14 cellular contexts compared by ENCODE assay signal in genomic region chr14:71597289-71597920, GRCh38.
DNase-seq lines count a peak whose midpoint lies in the region; ATAC-seq and TF ChIP-seq lines count a peak whose summit lies in the region.
"Had no signal": no experiment of that assay in that cellular context is flagged by ENCODE, and none has a peak within 500 bp of the region (broad histone marks: within the 10 kb centered on the region; RNA-seq: fewer than 3 reads in every experiment).

No MANE protein-coding gene starts in this region.

- H3K4me3 Mint-ChIP-seq in activated CD4-positive, alpha-beta memory T cell treated with anti-CD3 and anti-CD28 coated beads, Interleukin-2, amount 10 ng/mL, durations not matched to agents 7 days and 5 days: no peak overlapping the region
- H3K4me3 Mint-ChIP-seq in activated CD4-positive, alpha-beta memory T cell treated with anti-CD3 and anti-CD28 coated beads for 36 hours: no peak overlapping the region
- H3K4me3 Mint-ChIP-seq in natural killer cell: no peak overlapping the region

- peak overlapping the region; percentile 46 for H3K27ac Mint-ChIP-seq in activated CD4-positive, alpha-beta memory T cell treated with anti-CD3 and anti-CD28 coated beads, Interleukin-2, amount 10 ng/mL, durations not matched to agents 7 days and 5 days
- H3K27ac Mint-ChIP-seq in activated CD4-positive, alpha-beta memory T cell treated with anti-CD3 and anti-CD28 coated beads for 36 hours: no peak overlapping the region
- peak overlapping the region; percentile 59 to 70 for H3K27ac Mint-ChIP-seq in natural killer cell

- ATAC-seq in GM21825 (IDR thresholded peaks at IDR 0.05; ENCODE audit: unreplicated experiment) (peak; percentile 15), natural killer cell (peak in 2 of 3 donors; percentile 24 to 26)
- ATAC-seq: heart left ventricle had no signal

- intact Hi-C loops in activated CD4-positive, alpha-beta memory T cell treated with anti-CD3 and anti-CD28 coated beads for 36 hours (cut with micrococcal nuclease): no loop called here
- intact Hi-C loops in natural killer cell (cut with micrococcal nuclease): no loop called here

- POLR2A ChIA-PET in activated CD4-positive, alpha-beta memory T cell treated with anti-CD3 and anti-CD28 coated beads, Interleukin-2, amount 10 ng/mL, durations not matched to agents 7 days and 5 days (lab: Charles Lee): no interaction called here
- POLR2A ChIA-PET in activated CD4-positive, alpha-beta memory T cell treated with anti-CD3 and anti-CD28 coated beads for 36 hours (lab: Charles Lee): no interaction called here

- H3K36me3 ChIP-seq in KOPT-K1 (ENCODE audit: insufficient read depth, low read length): 0 out of 2 replicates have a peak, but pooled peaks cover 3% of the 10 kb centered on the region
- H3K36me3 ChIP-seq: heart left ventricle had no signal

- no peak for DNase-seq in activated CD4-positive, alpha-beta memory T cell treated with anti-CD3 and anti-CD28 coated beads, Interleukin-2, amount 10 ng/mL, durations not matched to agents 7 days and 5 days
- no peak for DNase-seq in activated CD4-positive, alpha-beta memory T cell treated with anti-CD3 and anti-CD28 coated beads for 36 hours
- no peak for DNase-seq in natural killer cell
- no peak for DNase-seq in NCI-H2196 (lab: John Stamatoyannopoulos, UW; ENCODE audit: unreplicated experiment)
- DNase-seq in 8988T: no peak
- no peak for DNase-seq in NCI-H774 (lab: John Stamatoyannopoulos, UW)
- DNase-seq: activated CD8-positive, alpha-beta memory T cell treated with anti-CD3 and anti-CD28 coated beads for 24 hours; heart left ventricle; NCI-H1930; NK-92 treated with Interleukin-12 subunit alpha and Interleukin-12 subunit beta, amount 100 ng/mL, for 24 hours; stimulated activated CD4-positive, alpha-beta T cell treated with anti-CD3 and anti-CD28 coated beads, Interleukin-4, amount 100 ng/mL, for 24 hours; SW 1271 had no signal

- no peak for TF ChIP-seq CTCF in natural killer cell (IDR thresholded peaks at IDR 0.05)

- H3K36me3 Mint-ChIP-seq in activated CD4-positive, alpha-beta memory T cell treated with anti-CD3 and anti-CD28 coated beads, Interleukin-2, amount 10 ng/mL, durations not matched to agents 7 days and 5 days (ENCODE audit: low read depth): peaks cover 45% of the 10 kb centered on the region
- peaks cover 26% of the 10 kb centered on the region for H3K36me3 Mint-ChIP-seq in activated CD4-positive, alpha-beta memory T cell treated with anti-CD3 and anti-CD28 coated beads for 36 hours
- peaks cover 20% of the 10 kb centered on the region for H3K36me3 Mint-ChIP-seq in natural killer cell

- CTCF ChIA-PET in activated CD4-positive, alpha-beta memory T cell treated with anti-CD3 and anti-CD28 coated beads, Interleukin-2, amount 10 ng/mL, durations not matched to agents 7 days and 5 days (lab: Charles Lee): interaction anchor here (1.6 kb wide), 1 partner anchor 39 kb away, joined by 3 read pairs; no protein-coding TSS in a partner anchor
- CTCF ChIA-PET in activated CD4-positive, alpha-beta memory T cell treated with anti-CD3 and anti-CD28 coated beads for 36 hours (lab: Charles Lee): no interaction called here

- peak overlapping the region; percentile 48 for H3K27ac ChIP-seq in KOPT-K1 (ENCODE audit: low read depth, low read length, poor library complexity, severe bottlenecking)
- H3K27ac ChIP-seq: heart left ventricle had no signal

- peaks cover 13% of the 10 kb centered on the region for H3K9me3 Mint-ChIP-seq in activated CD4-positive, alpha-beta memory T cell treated with anti-CD3 and anti-CD28 coated beads, Interleukin-2, amount 10 ng/mL, durations not matched to agents 7 days and 5 days
- H3K9me3 Mint-ChIP-seq in activated CD4-positive, alpha-beta memory T cell treated with anti-CD3 and anti-CD28 coated beads for 36 hours: peaks cover 20% of the 10 kb centered on the region
- peaks cover 4 to 8% of the 10 kb centered on the region in 2 donors for H3K9me3 Mint-ChIP-seq in natural killer cell

- peaks cover 53% of the 10 kb centered on the region for H3K4me1 Mint-ChIP-seq in activated CD4-positive, alpha-beta memory T cell treated with anti-CD3 and anti-CD28 coated beads, Interleukin-2, amount 10 ng/mL, durations not matched to agents 7 days and 5 days
- H3K4me1 Mint-ChIP-seq in activated CD4-positive, alpha-beta memory T cell treated with anti-CD3 and anti-CD28 coated beads for 36 hours (ENCODE audit: low read depth): peaks cover 42% of the 10 kb centered on the region
- peaks cover 16 to 22% of the 10 kb centered on the region in 2 donors for H3K4me1 Mint-ChIP-seq in natural killer cell

- no peaks in the 10 kb centered on the region for H3K27me3 Mint-ChIP-seq in activated CD4-positive, alpha-beta memory T cell treated with anti-CD3 and anti-CD28 coated beads, Interleukin-2, amount 10 ng/mL, durations not matched to agents 7 days and 5 days
- no peaks in the 10 kb centered on the region for H3K27me3 Mint-ChIP-seq in activated CD4-positive, alpha-beta memory T cell treated with anti-CD3 and anti-CD28 coated beads for 36 hours
- H3K27me3 Mint-ChIP-seq in natural killer cell (ENCODE audit: low read depth in 2 of 2): no peaks in the 10 kb centered on the region

- H3K9me3 ChIP-seq in KOPT-K1 (ENCODE audit: insufficient read depth, low read length, poor library complexity, severe bottlenecking): peaks cover 16% of the 10 kb centered on the region
